27 cellular contexts compared by ENCODE assay signal in genomic region chr1:245182028-245182427, GRCh38.
"Had no signal": no experiment of that assay in that cellular context is flagged by ENCODE, and none has a peak within 500 bp of the region (broad histone marks: within the 10 kb centered on the region; RNA-seq: fewer than 3 reads in every experiment).

No MANE protein-coding gene starts in this region.

- H3K27ac Mint-ChIP-seq: natural killer cell; nephron progenitor cell; progenitor cell of endocrine pancreas; stimulated activated naive CD8-positive, alpha-beta T cell treated with anti-CD3 and anti-CD28 coated beads, Interleukin-15, Interleukin-2, amounts not matched to agents 100 ng/mL and 50 ng/mL, for 24 hours had no signal

- H3K36me3 Mint-ChIP-seq: natural killer cell had no signal

- H3K9me3 Mint-ChIP-seq: natural killer cell; nephron progenitor cell; stimulated activated naive CD8-positive, alpha-beta T cell treated with anti-CD3 and anti-CD28 coated beads, Interleukin-15, Interleukin-2, amounts not matched to agents 100 ng/mL and 50 ng/mL, for 24 hours had no signal

- H3K36me3 ChIP-seq: ovary, right atrium auricular region, suprapubic skin, thoracic aorta, tibial artery, upper lobe of right lung had no signal

- H3K27me3 ChIP-seq: ovary, right atrium auricular region, suprapubic skin, tibial artery, upper lobe of right lung had no signal

- H3K4me3 Mint-ChIP-seq: natural killer cell; nephron progenitor cell; stimulated activated naive CD8-positive, alpha-beta T cell treated with anti-CD3 and anti-CD28 coated beads, Interleukin-15, Interleukin-2, amounts not matched to agents 100 ng/mL and 50 ng/mL, for 24 hours had no signal

- DNase-seq: hippocampal formation; kidney glomerular epithelial cell; left cardiac atrium; midbrain; mucosa of descending colon; natural killer cell; nephron progenitor cell; ovary; stimulated activated CD4-positive, alpha-beta T cell treated with anti-CD3 and anti-CD28 coated beads, Interleukin-12 subunit alpha, Interleukin-12 subunit beta, amount 100 ng/mL, for 4 hours; stimulated activated CD4-positive, alpha-beta T cell treated with anti-CD3 and anti-CD28 coated beads, Interleukin-15, amount 100 ng/mL, for 24 hours; stimulated activated CD4-positive, alpha-beta T cell treated with anti-CD3 and anti-CD28 coated beads, Interleukin-2, amount 100 ng/mL, for 24 hours; stimulated activated CD4-positive, alpha-beta T cell treated with anti-CD3 and anti-CD28 coated beads, Interleukin-4, amount 100 ng/mL, for 1 hour; stimulated activated naive CD4-positive, alpha-beta T cell; tibial artery; trophoblast cell; upper lobe of right lung had no signal

- H3K27me3 Mint-ChIP-seq: progenitor cell of endocrine pancreas; stimulated activated naive CD8-positive, alpha-beta T cell treated with anti-CD3 and anti-CD28 coated beads, Interleukin-15, Interleukin-2, amounts not matched to agents 100 ng/mL and 50 ng/mL, for 24 hours had no signal

- H3K4me1 ChIP-seq: right atrium auricular region, suprapubic skin, tibial artery, upper lobe of right lung had no signal

- H3K9me3 ChIP-seq: mucosa of descending colon, ovary, right atrium auricular region, suprapubic skin, thoracic aorta, tibial artery, upper lobe of right lung had no signal

- H3K4me3 ChIP-seq: lung, mucosa of descending colon, ovary, right atrium auricular region, skin epidermis, suprapubic skin, thoracic aorta, tibial artery, upper lobe of right lung had no signal

- FAIRE-seq: keratinocyte, urothelium cell line had no signal

- ATAC-seq: left cardiac atrium, left lobe of liver, mucosa of descending colon, natural killer cell, sciatic nerve, upper lobe of right lung had no signal

- H3K27ac ChIP-seq: ovary, right atrium auricular region, skin epidermis, suprapubic skin, thoracic aorta, tibial artery, upper lobe of right lung had no signal
